Comparison of ENCODE assay signal across 21 cellular contexts in the genomic region with DNA sequence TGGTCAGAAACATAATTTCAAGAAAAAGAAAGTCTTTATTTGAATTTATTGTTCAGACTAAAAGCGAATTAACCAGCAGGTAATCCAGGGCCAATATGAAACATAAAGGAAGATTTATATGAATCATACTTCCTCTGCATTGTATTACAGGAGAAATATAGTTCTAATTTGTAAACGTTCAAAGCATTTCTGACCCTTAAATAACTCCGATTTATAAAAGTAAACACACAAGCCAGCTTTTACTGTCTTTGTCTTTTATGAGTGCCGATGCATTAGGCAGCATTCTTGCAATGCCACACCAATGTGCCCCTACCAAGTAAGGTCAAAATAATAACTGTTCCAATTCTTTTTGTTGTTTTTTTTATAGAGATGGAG.
"Had no signal": no experiment of that assay in that cellular context is flagged by ENCODE, and none has a peak within 500 bp of the region (broad histone marks: within the 10 kb centered on the region; RNA-seq: fewer than 3 reads in every experiment).

No MANE protein-coding gene starts in this region.

- H3K27ac ChIP-seq: lower lobe of right lung, ovary, prostate gland, thyroid gland, upper lobe of right lung had no signal

- H3K9me3 ChIP-seq: lower lobe of right lung, ovary, prostate gland, thyroid gland, upper lobe of right lung had no signal

- DNase-seq: activated B cell treated with CpG ODN at 0.5 μM for 24 hours; activated CD4-positive, alpha-beta T cell treated with anti-CD3 and anti-CD28 coated beads, Interleukin-2, amount 50 U/mL, for 4 hours; activated CD8-positive, alpha-beta memory T cell treated with anti-CD3 and anti-CD28 coated beads for 24 hours; activated CD8-positive, alpha-beta memory T cell treated with anti-CD3 and anti-CD28 coated beads, Interleukin-2, amount 50 U/mL, for 4 hours; activated naive CD4-positive, alpha-beta T cell treated with Interleukin-2 at 50 U/mL for 16 hours; activated naive CD8-positive, alpha-beta T cell treated with anti-CD3 and anti-CD28 coated beads for 36 hours; activated T-cell treated with anti-CD3 and anti-CD28 coated beads, Interleukin-2, amount 50 U/mL, for 4 hours; cerebellar nuclear complex; cortex of kidney; foreskin melanocyte; lower lobe of right lung; natural killer cell; ovary; stimulated activated CD4-positive, alpha-beta T cell treated with anti-CD3 and anti-CD28 coated beads, Interleukin-4, amount 100 ng/mL, for 24 hours; stimulated activated naive CD8-positive, alpha-beta T cell treated with anti-CD3 and anti-CD28 coated beads, Interleukin-15, Interleukin-2, amounts not matched to agents 100 U/mL and 50 U/mL, for 24 hours; T1000; upper lobe of right lung had no signal

- H3K36me3 ChIP-seq: lower lobe of right lung, ovary, prostate gland, thyroid gland, upper lobe of right lung had no signal

- H3K4me1 Mint-ChIP-seq: activated B cell treated with CpG ODN at 0.5 μM for 24 hours; activated CD4-positive, alpha-beta T cell treated with anti-CD3 and anti-CD28 coated beads for 36 hours; natural killer cell had no signal

- H3K4me3 ChIP-seq: lower lobe of right lung, ovary, prostate gland, thyroid gland, upper lobe of right lung had no signal

- H3K27ac Mint-ChIP-seq: activated B cell treated with CpG ODN at 0.5 μM for 24 hours; activated CD4-positive, alpha-beta T cell treated with anti-CD3 and anti-CD28 coated beads for 36 hours; activated naive CD8-positive, alpha-beta T cell treated with anti-CD3 and anti-CD28 coated beads for 36 hours; natural killer cell; T-helper 1 cell treated with Interleukin-12 subunit alpha and Interleukin-12 subunit beta and Interleukin-4 antibody, amounts not matched to agents 30 μg/mL and 1 μg/mL, for 36 hours had no signal

- H3K27me3 ChIP-seq: ovary, thyroid gland, upper lobe of right lung had no signal

- H3K4me1 ChIP-seq: prostate gland, thyroid gland, upper lobe of right lung had no signal

- H3K9me3 Mint-ChIP-seq: activated B cell treated with CpG ODN at 0.5 μM for 24 hours; activated naive CD8-positive, alpha-beta T cell treated with anti-CD3 and anti-CD28 coated beads for 36 hours; activated T-cell treated with anti-CD3 and anti-CD28 coated beads, Interleukin-2, amount 50 U/mL, for 4 hours; natural killer cell; T-helper 1 cell treated with Interleukin-12 subunit alpha and Interleukin-12 subunit beta and Interleukin-4 antibody, amounts not matched to agents 30 μg/mL and 1 μg/mL, for 36 hours had no signal

- H3K4me3 Mint-ChIP-seq: activated B cell treated with CpG ODN at 0.5 μM for 24 hours; activated CD4-positive, alpha-beta T cell treated with anti-CD3 and anti-CD28 coated beads for 36 hours; activated naive CD8-positive, alpha-beta T cell treated with anti-CD3 and anti-CD28 coated beads for 36 hours; activated T-cell treated with anti-CD3 and anti-CD28 coated beads, Interleukin-2, amount 50 U/mL, for 4 hours; natural killer cell; T-helper 1 cell treated with Interleukin-12 subunit alpha and Interleukin-12 subunit beta and Interleukin-4 antibody, amounts not matched to agents 30 μg/mL and 1 μg/mL, for 36 hours had no signal

- H3K36me3 Mint-ChIP-seq: activated naive CD8-positive, alpha-beta T cell treated with anti-CD3 and anti-CD28 coated beads for 36 hours; natural killer cell had no signal
